ENCODE assay signal across 28 cellular contexts in the genomic region with DNA sequence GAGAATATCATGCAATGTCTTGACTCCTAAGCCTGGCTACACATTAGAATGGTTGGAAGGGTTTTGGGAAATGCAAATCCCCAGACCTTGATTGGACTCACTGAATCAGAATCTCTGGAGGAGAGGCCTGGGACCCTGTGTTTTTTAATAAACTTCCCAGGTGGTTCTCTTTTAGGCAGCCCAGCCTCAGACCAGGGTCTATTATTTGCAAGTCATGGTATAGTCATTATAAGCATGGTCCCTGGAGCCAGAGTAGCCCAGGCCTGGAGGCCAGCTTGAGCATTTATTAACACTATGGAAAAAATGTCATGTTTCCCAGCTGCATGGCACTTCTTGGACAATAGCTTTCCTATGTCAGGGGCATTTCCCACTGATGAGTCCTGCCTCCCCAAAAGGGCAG.
"Had no signal": no experiment of that assay in that cellular context is flagged by ENCODE, and none has a peak within 500 bp of the region (broad histone marks: within the 10 kb centered on the region; RNA-seq: fewer than 3 reads in every experiment).

No MANE protein-coding gene starts in this region.

- H3K4me1 ChIP-seq: parathyroid adenoma, psoas muscle, spleen, suprapubic skin, testis, tibial artery, transverse colon, upper lobe of right lung, vagina had no signal

- H3K4me2 ChIP-seq: neural progenitor cell, smooth muscle cell had no signal

- ATAC-seq: naive thymus-derived CD4-positive, alpha-beta T cell; natural killer cell; psoas muscle; right cardiac atrium; sciatic nerve; stimulated activated memory B cell treated with anti-CD40 and anti-IgM and Interleukin-4, amounts not matched to agents 10 μg/mL and 1 μg/mL and 100 μg/mL, for 72 hours; stimulated activated naive CD8-positive, alpha-beta T cell treated with anti-CD3 and anti-CD28 coated beads, Interleukin-15, amount 100 ng/mL, for 72 hours; stimulated activated naive CD8-positive, alpha-beta T cell treated with anti-CD3 and anti-CD28 coated beads, Interleukin-15, Interleukin-2, amounts not matched to agents 100 U/mL and 50 U/mL, for 24 hours; upper lobe of right lung had no signal

- H3K27ac ChIP-seq: neural progenitor cell, ovary, parathyroid adenoma, psoas muscle, skin epidermis, spleen, suprapubic skin, testis, tibial artery, transverse colon, upper lobe of right lung, vagina had no signal

- H2AFZ ChIP-seq: neural progenitor cell, parathyroid adenoma had no signal

- DNase-seq: naive thymus-derived CD4-positive, alpha-beta T cell; natural killer cell; occipital lobe; ovary; psoas muscle; right cardiac atrium; spleen; stimulated activated CD4-positive, alpha-beta T cell treated with anti-CD3 and anti-CD28 coated beads, Interleukin-12 subunit alpha, Interleukin-12 subunit beta, amount 100 ng/mL, for 4 hours; stimulated activated CD4-positive, alpha-beta T cell treated with anti-CD3 and anti-CD28 coated beads, Interleukin-1b, Interleukin-23, amount 100 ng/mL, for 48 hours; stimulated activated CD4-positive, alpha-beta T cell treated with anti-CD3 and anti-CD28 coated beads, Interleukin-4, amount 100 ng/mL, for 1 hour; stimulated activated CD4-positive, alpha-beta T cell treated with anti-CD3 and anti-CD28 coated beads, Interleukin-4, amount 100 ng/mL, for 4 hours; stimulated activated CD8-positive, alpha-beta memory T cell treated with anti-CD3 and anti-CD28 coated beads, Interleukin-4, amount 100 ng/mL, for 48 hours; stimulated activated naive CD4-positive, alpha-beta T cell; stimulated activated naive CD8-positive, alpha-beta T cell treated with anti-CD3 and anti-CD28 coated beads, Interleukin-15, amount 100 ng/mL, for 72 hours; stimulated activated naive CD8-positive, alpha-beta T cell treated with anti-CD3 and anti-CD28 coated beads, Interleukin-15, Interleukin-2, amounts not matched to agents 100 U/mL and 50 U/mL, for 24 hours; substantia nigra; testis; tibial artery; transverse colon; upper lobe of right lung had no signal

- H3K27me3 ChIP-seq: neural progenitor cell, ovary, spleen, suprapubic skin, testis, tibial artery, transverse colon, upper lobe of right lung, vagina had no signal

- H3K4me3 ChIP-seq: neural progenitor cell, ovary, psoas muscle, skin epidermis, smooth muscle cell, spleen, suprapubic skin, testis, tibial artery, transverse colon, upper lobe of right lung, vagina had no signal

- H3K79me2 ChIP-seq: parathyroid adenoma had no signal

- H3K9ac ChIP-seq: neural progenitor cell, parathyroid adenoma had no signal

- H3K9me3 ChIP-seq: ovary, psoas muscle, suprapubic skin, testis, tibial artery, transverse colon, upper lobe of right lung, vagina had no signal

- H3K36me3 ChIP-seq: neural progenitor cell, ovary, spleen, suprapubic skin, tibial artery, transverse colon, upper lobe of right lung, vagina had no signal
